ENCODE assay signal across 21 cellular contexts in genomic region chr3:104612218-104612617, GRCh38.
"Had no signal": no experiment of that assay in that cellular context is flagged by ENCODE, and none has a peak within 500 bp of the region (broad histone marks: within the 10 kb centered on the region; RNA-seq: fewer than 3 reads in every experiment).

No MANE protein-coding gene starts in this region.

- DNase-seq: activated CD4-positive, alpha-beta T cell treated with anti-CD3 and anti-CD28 coated beads for 48 hours; activated CD4-positive, CD25-positive, alpha-beta regulatory T cell; activated CD8-positive, alpha-beta T cell treated with anti-CD3 and anti-CD28 coated beads for 36 hours; activated naive CD4-positive, alpha-beta T cell treated with anti-CD3 and anti-CD28 coated beads for 36 hours; activated naive CD8-positive, alpha-beta T cell treated with anti-CD3 and anti-CD28 coated beads, Interleukin-2, amount 50 U/mL, for 24 hours; activated T-cell treated with anti-CD3 and anti-CD28 coated beads, Interleukin-2, amount 50 U/mL, for 1 hour; brain microvascular endothelial cell; effector CD8-positive, alpha-beta T cell; esophagus squamous epithelium; mesendoderm; natural killer cell; ovary; stimulated activated CD4-positive, alpha-beta T cell treated with anti-CD3 and anti-CD28 coated beads, Interleukin-4, amount 100 ng/mL, for 1 hour; stimulated activated naive CD8-positive, alpha-beta T cell treated with anti-CD3 and anti-CD28 coated beads, Interleukin-15, amount 100 ng/mL, for 72 hours; T-helper 9 cell; upper lobe of right lung had no signal

- ATAC-seq: activated CD8-positive, alpha-beta T cell treated with anti-CD3 and anti-CD28 coated beads for 36 hours; activated naive CD8-positive, alpha-beta T cell treated with anti-CD3 and anti-CD28 coated beads, Interleukin-2, amount 50 U/mL, for 24 hours; natural killer cell; sciatic nerve; stimulated activated naive CD8-positive, alpha-beta T cell treated with anti-CD3 and anti-CD28 coated beads, Interleukin-15, amount 100 ng/mL, for 72 hours; upper lobe of right lung had no signal

- H3K27me3 Mint-ChIP-seq: central memory CD8-positive, alpha-beta T cell; dendritic cell treated with granulocyte-macrophage colony-stimulating factor and Interleukin-4, amounts not matched to agents 40 ng/mL and 50 ng/mL, for 4 days had no signal

- H3K4me1 ChIP-seq: upper lobe of right lung had no signal

- H3K36me3 ChIP-seq: brain microvascular endothelial cell, esophagus squamous epithelium, ovary, thoracic aorta, upper lobe of right lung had no signal

- H3K27ac Mint-ChIP-seq: activated CD8-positive, alpha-beta T cell treated with anti-CD3 and anti-CD28 coated beads for 36 hours; activated naive CD4-positive, alpha-beta T cell treated with anti-CD3 and anti-CD28 coated beads for 36 hours; activated naive CD8-positive, alpha-beta T cell treated with anti-CD3 and anti-CD28 coated beads, Interleukin-2, amount 50 U/mL, for 24 hours; dendritic cell treated with granulocyte-macrophage colony-stimulating factor and Interleukin-4, amounts not matched to agents 40 ng/mL and 50 ng/mL, for 4 days; natural killer cell; stimulated activated naive CD8-positive, alpha-beta T cell treated with anti-CD3 and anti-CD28 coated beads, Interleukin-15, amount 100 ng/mL, for 72 hours had no signal

- H3K4me3 ChIP-seq: esophagus squamous epithelium, ovary, smooth muscle cell, thoracic aorta, upper lobe of right lung had no signal

- H3K27ac ChIP-seq: brain microvascular endothelial cell, ovary, thoracic aorta, upper lobe of right lung had no signal

- H3K4me1 Mint-ChIP-seq: activated naive CD8-positive, alpha-beta T cell treated with anti-CD3 and anti-CD28 coated beads, Interleukin-2, amount 50 U/mL, for 24 hours; central memory CD8-positive, alpha-beta T cell; natural killer cell; stimulated activated naive CD8-positive, alpha-beta T cell treated with anti-CD3 and anti-CD28 coated beads, Interleukin-15, amount 100 ng/mL, for 72 hours had no signal

- H3K9me3 Mint-ChIP-seq: activated CD8-positive, alpha-beta T cell treated with anti-CD3 and anti-CD28 coated beads for 36 hours; activated naive CD4-positive, alpha-beta T cell treated with anti-CD3 and anti-CD28 coated beads for 36 hours; activated naive CD8-positive, alpha-beta T cell treated with anti-CD3 and anti-CD28 coated beads, Interleukin-2, amount 50 U/mL, for 24 hours; central memory CD8-positive, alpha-beta T cell; dendritic cell treated with granulocyte-macrophage colony-stimulating factor and Interleukin-4, amounts not matched to agents 40 ng/mL and 50 ng/mL, for 4 days; stimulated activated naive CD8-positive, alpha-beta T cell treated with anti-CD3 and anti-CD28 coated beads, Interleukin-15, amount 100 ng/mL, for 72 hours had no signal

- H3K36me3 Mint-ChIP-seq: natural killer cell had no signal

- H3K4me3 Mint-ChIP-seq: activated CD8-positive, alpha-beta T cell treated with anti-CD3 and anti-CD28 coated beads for 36 hours; activated naive CD4-positive, alpha-beta T cell treated with anti-CD3 and anti-CD28 coated beads for 36 hours; activated naive CD8-positive, alpha-beta T cell treated with anti-CD3 and anti-CD28 coated beads, Interleukin-2, amount 50 U/mL, for 24 hours; central memory CD8-positive, alpha-beta T cell; dendritic cell treated with granulocyte-macrophage colony-stimulating factor and Interleukin-4, amounts not matched to agents 40 ng/mL and 50 ng/mL, for 4 days; natural killer cell; stimulated activated naive CD8-positive, alpha-beta T cell treated with anti-CD3 and anti-CD28 coated beads, Interleukin-15, amount 100 ng/mL, for 72 hours had no signal

- H3K27me3 ChIP-seq: brain microvascular endothelial cell, esophagus squamous epithelium, ovary, upper lobe of right lung had no signal

- H3K9me3 ChIP-seq: esophagus squamous epithelium, ovary, thoracic aorta, upper lobe of right lung had no signal
